In genomic region chr9:1939926-1940368, GRCh38 we compare ENCODE assay signal across 8 cellular contexts.
DNase-seq lines count a peak whose midpoint lies in the region; ATAC-seq and TF ChIP-seq lines count a peak whose summit lies in the region.

No MANE protein-coding gene starts in this region.

- 47 to 57% (median 52%) methylated on average over 7 of the region's 7 CpGs for WGBS in heart left ventricle, 4 donors
- WGBS in H9 (ENCODE audit: extremely low coverage, insufficient read length, low lambda C conversion rate), result no CpG with 5 or more reads among the region's 7 CpGs
- WGBS in trophoblast cell (ENCODE audit: extremely low coverage, insufficient coverage, insufficient read length), result no CpG with 5 or more reads among the region's 7 CpGs
- WGBS in lower leg skin, 2 donors, result 45 to 54% methylated on average over 7 of the region's 7 CpGs

- no peak overlapping the region for H3K56ac ChIP-seq in H9 (ENCODE audit: insufficient read length, low read depth, low read length)

- H3K4ac ChIP-seq in H9 (ENCODE audit: low read depth, low read length) (no peak overlapping the region), trophoblast cell (ENCODE audit: low read depth, low read length) (no peak overlapping the region)

- no peak overlapping the region for H3K4me3 Mint-ChIP-seq in H9
- no peak overlapping the region for H3K4me3 Mint-ChIP-seq in effector memory CD8-positive, alpha-beta T cell

- no peak overlapping the region for H4K91ac ChIP-seq in H9 (ENCODE audit: insufficient read length, low read depth, low read length)
- no peak overlapping the region for H4K91ac ChIP-seq in trophoblast cell (ENCODE audit: low read depth, low read length)

- H2BK5ac ChIP-seq in H9 (ENCODE audit: insufficient read length, low read length) (no peak overlapping the region), trophoblast cell (ENCODE audit: low read depth, low read length, poor library complexity) (no peak overlapping the region)

- H2BK12ac ChIP-seq in H9 (ENCODE audit: insufficient read length, low read depth, low read length), result no peak overlapping the region
- H2BK12ac ChIP-seq in trophoblast cell (ENCODE audit: low read length), result no peak overlapping the region

- H3K9me3 ChIP-seq in heart left ventricle (no peaks in the 10 kb centered on the region), H9 (ENCODE audit: control insufficient read depth, low read depth, low read length) (no peaks in the 10 kb centered on the region), SU-DHL-6 (ENCODE audit: insufficient read depth, low read length) (no peaks in the 10 kb centered on the region), trophoblast cell (ENCODE audit: insufficient read depth, low read depth, low read length) (no peaks in the 10 kb centered on the region)

- no peaks in the 10 kb centered on the region for H3K23me2 ChIP-seq in H9 (ENCODE audit: insufficient read length, low read depth, low read length, poor library complexity, severe bottlenecking)

- peaks cover 0 to 4% of the 10 kb centered on the region in 2 experiments; a peak in 4 of 5 replicates for H3K9me3 Mint-ChIP-seq in H9
- H3K9me3 Mint-ChIP-seq in effector memory CD8-positive, alpha-beta T cell, result no peaks in the 10 kb centered on the region

- no peak overlapping the region for H3K18ac ChIP-seq in H9 (ENCODE audit: insufficient read length, low read depth, low read length)
- H3K18ac ChIP-seq in trophoblast cell (ENCODE audit: low read length), result no peak overlapping the region

- H3K23ac ChIP-seq in H9 (ENCODE audit: insufficient read length, low read depth, low read length), result no peak overlapping the region
- H3K23ac ChIP-seq in trophoblast cell (ENCODE audit: low read length), result no peak overlapping the region

- H4K20me1 ChIP-seq in H9 (ENCODE audit: control insufficient read depth, insufficient read depth, insufficient read length) (no peaks in the 10 kb centered on the region), SU-DHL-6 (ENCODE audit: low read depth, low read length) (no peaks in the 10 kb centered on the region)

- DNase-seq in heart left ventricle (no peak), Right ventricle myocardium superior (no peak), H9 (peak; percentile 60), trophoblast cell (peak; percentile 59 to 78), lower leg skin (ENCODE audit: low spot score in 2 of 2) (no peak)
- DNase-seq in effector memory CD8-positive, alpha-beta T cell, result peak in 2 of 3 experiments; percentile 10

- no peaks in the 10 kb centered on the region for H3K4me1 ChIP-seq in heart left ventricle
- no peaks in the 10 kb centered on the region; the same call in 1 of the 2 replicates for H3K4me1 ChIP-seq in H9 (ENCODE audit: insufficient read depth, low read length)
- no peaks in the 10 kb centered on the region for H3K4me1 ChIP-seq in trophoblast cell (ENCODE audit: control insufficient read depth in 1 of 2, insufficient read depth in 2 of 2, low read length in 2 of 2)

- 0 out of 4 replicates have a peak, but pooled peaks cover 0 to under 1% of the 10 kb centered on the region in 2 experiments for H3K4me1 Mint-ChIP-seq in H9
- peaks cover 0 to 5% of the 10 kb centered on the region in 2 donors for H3K4me1 Mint-ChIP-seq in effector memory CD8-positive, alpha-beta T cell (ENCODE audit: low read depth in 2 of 2)

- H3K9me2 ChIP-seq in SU-DHL-6 (replicated peaks; ENCODE audit: insufficient read depth, low read length), result no peaks in the 10 kb centered on the region

- H4K8ac ChIP-seq in H9 (replicated peaks; ENCODE audit: insufficient read length, low read depth, low read length) (no peak overlapping the region), trophoblast cell (ENCODE audit: low read depth, low read length) (no peak overlapping the region)

- H3K4me2 ChIP-seq in H9 (ENCODE audit: insufficient read depth, insufficient read length, low read length) (no peak overlapping the region), SU-DHL-6 (ENCODE audit: low read depth, low read length, poor library complexity, severe bottlenecking) (no peak overlapping the region), trophoblast cell (ENCODE audit: low read length) (no peak overlapping the region)

- H3K36me3 ChIP-seq in heart left ventricle (no peaks in the 10 kb centered on the region), SU-DHL-6 (ENCODE audit: low read length) (no peaks in the 10 kb centered on the region), trophoblast cell (ENCODE audit: control insufficient read depth in 1 of 2, insufficient read depth in 2 of 2, low read length in 2 of 2) (no peaks in the 10 kb centered on the region)

- H3K4me3 ChIP-seq in heart left ventricle (no peak overlapping the region), SU-DHL-6 (ENCODE audit: insufficient read depth, low read length, poor library complexity, severe bottlenecking) (no peak overlapping the region), trophoblast cell (ENCODE audit: low read depth, low read length) (no peak overlapping the region), lower leg skin (ENCODE audit: low read depth, poor library complexity, severe bottlenecking) (no peak overlapping the region)

- TF ChIP-seq CTCF in heart left ventricle (IDR thresholded peaks at IDR 0.05) (peak; percentile 17 to 59 (median 49)), H9 (conservative IDR thresholded peaks at IDR 0.05) (peak; percentile 91), LNCAP (IDR thresholded peaks at IDR 0.05) (peak; percentile 92), SU-DHL-6 (IDR thresholded peaks at IDR 0.05; ENCODE audit: insufficient read depth, low read length, poor library complexity, severe bottlenecking) (peak; percentile 78), lower leg skin (IDR thresholded peaks at IDR 0.05) (no peak)

- H3K27me3 Mint-ChIP-seq in H9 (ENCODE audit: low read depth), result no peaks in the 10 kb centered on the region; the same call in 1 of the 2 replicates
- H3K27me3 Mint-ChIP-seq in effector memory CD8-positive, alpha-beta T cell, result peaks cover 6 to 10% of the 10 kb centered on the region in 2 donors

- no peak overlapping the region for H3K9ac ChIP-seq in H9 (ENCODE audit: extremely low read depth, insufficient read length, low read length)
- H3K9ac ChIP-seq in SU-DHL-6 (ENCODE audit: low read length), result no peak overlapping the region
- H3K9ac ChIP-seq in trophoblast cell (ENCODE audit: low read length), result no peak overlapping the region

- H3T11ph ChIP-seq in H9 (ENCODE audit: low read length), result no peak overlapping the region

- H3K14ac ChIP-seq in H9 (ENCODE audit: insufficient read depth, low read length), result no peak overlapping the region
- H3K14ac ChIP-seq in trophoblast cell (ENCODE audit: low read length), result no peak overlapping the region

- H3K36me3 Mint-ChIP-seq in H9 (ENCODE audit: insufficient read depth in 1 of 3, low read depth in 3 of 3), result peaks cover 0 to 3% (median 0%) of the 10 kb centered on the region in 3 experiments; a peak in 1 of 7 replicates
- no peaks in the 10 kb centered on the region for H3K36me3 Mint-ChIP-seq in effector memory CD8-positive, alpha-beta T cell (ENCODE audit: insufficient read depth)

- H2AFZ ChIP-seq in H9 (ENCODE audit: low read length) (no peak overlapping the region), SU-DHL-6 (ENCODE audit: low read depth, low read length, severe bottlenecking) (no peak overlapping the region), trophoblast cell (ENCODE audit: insufficient read depth, low read length, poor library complexity) (no peak overlapping the region)

- no peak overlapping the region for H4K5ac ChIP-seq in H9 (ENCODE audit: insufficient read length, low read depth, low read length)

- no peak for TF ChIP-seq POLR2A in heart left ventricle (IDR thresholded peaks at IDR 0.05)
- TF ChIP-seq POLR2A in lower leg skin (IDR thresholded peaks at IDR 0.05), result no peak

- H2AK5ac ChIP-seq in H9 (ENCODE audit: insufficient read length, low read length) (no peak overlapping the region), trophoblast cell (ENCODE audit: low read length) (no peak overlapping the region)

- H3K27ac ChIP-seq in heart left ventricle (no peak overlapping the region), H9 (ENCODE audit: insufficient read length, low read depth, low read length) (no peak overlapping the region), SU-DHL-6 (ENCODE audit: low read depth, low read length) (no peak overlapping the region), trophoblast cell (ENCODE audit: low read depth, low read length) (no peak overlapping the region)

- H2BK120ac ChIP-seq in H9 (ENCODE audit: low read depth, low read length, poor library complexity, severe bottlenecking), result no peak overlapping the region
- no peak overlapping the region for H2BK120ac ChIP-seq in trophoblast cell (ENCODE audit: insufficient read depth, low read length, poor library complexity)

- H3K79me2 ChIP-seq in H9 (ENCODE audit: insufficient read depth, low read length) (no peaks in the 10 kb centered on the region), SU-DHL-6 (ENCODE audit: insufficient read depth, low read length) (no peaks in the 10 kb centered on the region), trophoblast cell (ENCODE audit: control insufficient read depth, insufficient read depth, low read length, poor library complexity) (no peaks in the 10 kb centered on the region)

- no peak overlapping the region for H4K12ac ChIP-seq in trophoblast cell (ENCODE audit: low read depth, low read length)

- H3F3A ChIP-seq in SU-DHL-6 (ENCODE audit: insufficient read depth), result no peaks in the 10 kb centered on the region

- no peak overlapping the region for H3K27ac Mint-ChIP-seq in H9
- H3K27ac Mint-ChIP-seq in effector memory CD8-positive, alpha-beta T cell, result no peak overlapping the region

- no peak overlapping the region for H2BK20ac ChIP-seq in H9 (ENCODE audit: low read depth, low read length, poor library complexity, severe bottlenecking)

- intact Hi-C loops in heart left ventricle (cut with DNase I), result loop anchor here in 2 of 10 donors (10.0 kb wide), 2 partner anchors 125 to 145 kb away; no protein-coding TSS in a partner anchor
- intact Hi-C loops in Right ventricle myocardium superior (cut with DNase I), result no loop called here
- intact Hi-C loops in lower leg skin (cut with DNase I; ENCODE audit: low total_unique reads), result no loop called here

- H3K79me1 ChIP-seq in H9 (ENCODE audit: insufficient read depth, low read depth, low read length, poor library complexity, severe bottlenecking), result no peaks in the 10 kb centered on the region
- no peaks in the 10 kb centered on the region for H3K79me1 ChIP-seq in trophoblast cell (ENCODE audit: low read length)

- H3K27me3 ChIP-seq in heart left ventricle, result no peaks in the 10 kb centered on the region
- H3K27me3 ChIP-seq in H9 (ENCODE audit: insufficient read depth, low read length), result no peaks in the 10 kb centered on the region
- H3K27me3 ChIP-seq in SU-DHL-6 (ENCODE audit: low read length), result no peaks in the 10 kb centered on the region
- H3K27me3 ChIP-seq in trophoblast cell (ENCODE audit: insufficient read depth, low read length), result no peaks in the 10 kb centered on the region

- H2BK15ac ChIP-seq in H9 (ENCODE audit: low read depth, low read length), result no peak overlapping the region

- ATAC-seq in heart left ventricle, result peak in 1 of 4 donors; percentile 63
- no peak for ATAC-seq in Right ventricle myocardium superior (ENCODE audit: poor library complexity)
- ATAC-seq in effector memory CD8-positive, alpha-beta T cell (replicated peaks), result peak; percentile 63

Comparison
In these comparisons a context has a peak if more than half of its experiments do, and no peak if none do; other contexts are left out.
1. DNase-seq: peak in H9 (single experiment), effector memory CD8-positive, alpha-beta T cell (2 of 3) and trophoblast cell (2 of 2); none in heart left ventricle (0 of 5), Right ventricle myocardium superior (single experiment) and lower leg skin (0 of 2).
2. CTCF ChIP-seq: peak in heart left ventricle (12 of 12), H9 (single experiment), LNCAP (single experiment) and SU-DHL-6 (single experiment); none in lower leg skin (0 of 3).